Comparison of ENCODE assay signal across 22 cellular contexts in genomic region chr2:221600388-221600787, GRCh38.
"Had no signal": no experiment of that assay in that cellular context is flagged by ENCODE, and none has a peak within 500 bp of the region (broad histone marks: within the 10 kb centered on the region; RNA-seq: fewer than 3 reads in every experiment).

No MANE protein-coding gene starts in this region.

- H3K27me3 ChIP-seq: esophagus muscularis mucosa, gastrocnemius medialis, pancreas, sigmoid colon, upper lobe of right lung, vagina had no signal

- H3K36me3 Mint-ChIP-seq: naive B cell; stimulated activated effector memory CD8-positive, alpha-beta T cell treated with anti-CD3 and anti-CD28 coated beads, Interleukin-12 subunit alpha, Interleukin-12 subunit beta, amount 100 ng/mL, for 72 hours had no signal

- H3K4me3 Mint-ChIP-seq: central memory CD8-positive, alpha-beta T cell; naive B cell; nephron progenitor cell; stimulated activated effector memory CD8-positive, alpha-beta T cell treated with anti-CD3 and anti-CD28 coated beads, Interleukin-12 subunit alpha, Interleukin-12 subunit beta, amount 100 ng/mL, for 72 hours had no signal

- ATAC-seq: gastrocnemius medialis; pancreas; psoas muscle; stimulated activated effector memory CD8-positive, alpha-beta T cell treated with anti-CD3 and anti-CD28 coated beads, Interleukin-12 subunit alpha, Interleukin-12 subunit beta, amount 100 ng/mL, for 72 hours; stimulated activated naive CD8-positive, alpha-beta T cell treated with anti-CD3 and anti-CD28 coated beads, Interleukin-15, Interleukin-2, amounts not matched to agents 100 U/mL and 50 U/mL, for 24 hours; upper lobe of right lung had no signal

- H3K9me3 Mint-ChIP-seq: central memory CD8-positive, alpha-beta T cell; naive B cell; nephron progenitor cell; stimulated activated effector memory CD8-positive, alpha-beta T cell treated with anti-CD3 and anti-CD28 coated beads, Interleukin-12 subunit alpha, Interleukin-12 subunit beta, amount 100 ng/mL, for 72 hours had no signal

- H3K36me3 ChIP-seq: esophagus muscularis mucosa, gastrocnemius medialis, pancreas, sigmoid colon, tibial artery, upper lobe of right lung, vagina had no signal

- H3K27ac ChIP-seq: epithelial cell of prostate, esophagus muscularis mucosa, gastrocnemius medialis, pancreas, psoas muscle, sigmoid colon, skin epidermis, tibial artery, upper lobe of right lung, vagina had no signal

- H3K27ac Mint-ChIP-seq: nephron progenitor cell; stimulated activated effector memory CD8-positive, alpha-beta T cell treated with anti-CD3 and anti-CD28 coated beads, Interleukin-12 subunit alpha, Interleukin-12 subunit beta, amount 100 ng/mL, for 72 hours had no signal

- H3K4me1 Mint-ChIP-seq: central memory CD8-positive, alpha-beta T cell; naive B cell; nephron progenitor cell; stimulated activated effector memory CD8-positive, alpha-beta T cell treated with anti-CD3 and anti-CD28 coated beads, Interleukin-12 subunit alpha, Interleukin-12 subunit beta, amount 100 ng/mL, for 72 hours had no signal

- H3K4me1 ChIP-seq: esophagus muscularis mucosa, gastrocnemius medialis, pancreas, psoas muscle, sigmoid colon, tibial artery, upper lobe of right lung, vagina had no signal

- H3K4me3 ChIP-seq: dorsolateral prefrontal cortex, esophagus muscularis mucosa, gastrocnemius medialis, pancreas, psoas muscle, sigmoid colon, skin epidermis, tibial artery, upper lobe of right lung, vagina had no signal

- DNase-seq: cortex of kidney; effector CD8-positive, alpha-beta T cell; gastrocnemius medialis; glutamatergic neuron; kidney glomerular epithelial cell; mesendoderm; naive B cell; nephron progenitor cell; pancreas; psoas muscle; sigmoid colon; stimulated activated CD4-positive, alpha-beta T cell treated with anti-CD3 and anti-CD28 coated beads, Interleukin-2, amount 100 ng/mL, for 48 hours; stimulated activated naive CD8-positive, alpha-beta T cell treated with anti-CD3 and anti-CD28 coated beads, Interleukin-15, Interleukin-2, amounts not matched to agents 100 U/mL and 50 U/mL, for 24 hours; tibial artery; upper lobe of right lung had no signal
